ENCODE assay signal across 14 cellular contexts in the genomic region with DNA sequence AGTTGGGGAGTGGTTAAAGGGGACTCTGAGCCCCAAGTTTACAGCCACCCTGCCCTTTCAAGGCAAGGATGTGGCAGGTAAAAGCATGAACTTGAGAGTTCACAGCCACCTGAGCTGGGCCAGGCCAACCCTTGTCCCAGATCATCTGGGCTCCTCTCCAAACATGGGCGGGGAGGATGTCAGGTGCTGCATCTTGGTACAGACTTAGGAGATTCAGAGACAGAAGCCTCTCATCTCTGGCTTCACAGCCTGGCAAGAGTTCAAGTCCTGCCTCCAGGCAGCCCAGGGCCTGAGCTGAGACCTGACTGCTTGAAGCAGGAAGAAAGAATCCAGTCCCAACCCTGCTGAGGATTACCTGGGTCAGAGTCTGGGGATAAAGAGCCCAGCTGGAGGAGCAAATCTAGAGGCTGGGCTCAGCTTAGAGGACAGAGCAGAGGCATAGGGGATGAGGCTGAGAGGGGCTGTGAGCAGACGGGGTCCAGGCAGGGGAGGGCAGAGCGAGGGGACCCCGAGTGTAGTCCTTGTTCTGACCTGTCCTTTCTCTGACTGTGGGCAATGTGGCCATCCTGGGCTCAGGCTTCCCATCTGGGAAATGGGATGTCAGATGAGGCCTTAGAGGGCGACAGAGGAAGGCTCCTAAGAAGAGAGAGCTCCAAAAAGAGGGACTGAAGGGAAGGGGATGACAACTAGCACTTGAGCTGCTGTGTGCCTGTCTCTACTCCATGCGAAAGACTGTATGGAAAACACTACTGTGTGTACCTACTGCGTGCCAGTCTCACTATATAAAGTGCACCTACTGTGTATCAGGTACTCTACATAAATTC. TPM values are rescaled to one million over a fixed set of nuclear protein-coding genes. Genes with fewer than 3 reads are reported as not detected.
A peak's percentile ranks its signal among the peaks of the same experiment; 100 is the strongest.
DNase-seq lines count a peak whose midpoint lies in the region; ATAC-seq and TF ChIP-seq lines count a peak whose summit lies in the region.
"Had no signal": no experiment of that assay in that cellular context is flagged by ENCODE, and none has a peak within 500 bp of the region (broad histone marks: within the 10 kb centered on the region; RNA-seq: fewer than 3 reads in every experiment).

No MANE protein-coding gene starts in this region.

- H3K4me2 ChIP-seq in PC-3 (ENCODE audit: low read length), result no peak overlapping the region

- H3K27me3 Mint-ChIP-seq in CD8-positive, alpha-beta T cell (ENCODE audit: low read depth), result peaks cover 8% of the 10 kb centered on the region
- peaks cover 7% of the 10 kb centered on the region for H3K27me3 Mint-ChIP-seq in glutamatergic neuron (ENCODE audit: unreplicated experiment)

- in situ Hi-C loops in gastrocnemius medialis (cut with MboI; ENCODE audit: low sequenced_read_pairs in 4 of 4), result no loop called here

- H3K36me3 Mint-ChIP-seq in CD8-positive, alpha-beta T cell, result no peaks in the 10 kb centered on the region
- no peaks in the 10 kb centered on the region for H3K36me3 Mint-ChIP-seq in glutamatergic neuron (ENCODE audit: unreplicated experiment)

- CTCF ChIA-PET in PC-3 (lab: Charles Lee), result no interaction called here
- CTCF ChIA-PET in CD8-positive, alpha-beta T cell (lab: Charles Lee), result interaction anchor here (0.8 kb wide), 1 partner anchor 151 kb away, joined by 3 read pairs; no protein-coding TSS in a partner anchor

- DNase-seq in PC-3, result peak; percentile 42
- DNase-seq in coronary artery (ENCODE audit: low spot score), result no peak
- DNase-seq in mucosa of gallbladder (ENCODE audit: low spot score), result peak; percentile 80
- peak in 1 of 2 donors; percentile 16 for DNase-seq in tibial nerve (ENCODE audit: low spot score in 2 of 2)
- DNase-seq in CD8-positive, alpha-beta T cell, result no peak
- no peak for DNase-seq in gastrocnemius medialis
- DNase-seq in glutamatergic neuron, result no peak
- DNase-seq: activated CD4-positive, CD25-positive, alpha-beta regulatory T cell; MV-4-11; NCI-H2227 treated with DMSO at 0.1 percent for 48 hours; SHP77 treated with DMSO at 0.1 percent for 48 hours had no signal

- no peak overlapping the region for H3K27ac Mint-ChIP-seq in CD8-positive, alpha-beta T cell
- no peak overlapping the region for H3K27ac Mint-ChIP-seq in glutamatergic neuron (ENCODE audit: unreplicated experiment)
- H3K27ac Mint-ChIP-seq: activated T-helper 2 cell treated with anti-CD3 and anti-CD28 coated beads, Interferon-gamma antibody, Interleukin-2, Interleukin-4, amounts not matched to agents 10 μg/mL and 5 μg/mL and 100 μg/mL, durations not matched to agents 14 hours and 24 hours and 36 hours had no signal

- H2AFZ ChIP-seq in PC-3 (ENCODE audit: low read length), result no peak overlapping the region

- H3K9me2 ChIP-seq in PC-3 (replicated peaks; ENCODE audit: low read length), result no peaks in the 10 kb centered on the region

- intact Hi-C loops in PC-3 (cut with micrococcal nuclease) (no loop called here), gastrocnemius medialis (cut with DNase I; ENCODE audit: low total_unique reads) (no loop called here)
- intact Hi-C loops in CD8-positive, alpha-beta T cell (cut with DNase I, micrococcal nuclease), result no loop called here

- TF ChIP-seq POLR2A in tibial nerve (IDR thresholded peaks at IDR 0.05) (no peak), gastrocnemius medialis (IDR thresholded peaks at IDR 0.05) (no peak)

- H3K4me3 ChIP-seq in PC-3 (ENCODE audit: low read length), result no peak overlapping the region
- H3K4me3 ChIP-seq in coronary artery, result no peak overlapping the region
- no peak overlapping the region for H3K4me3 ChIP-seq in tibial nerve
- H3K4me3 ChIP-seq in CD8-positive, alpha-beta T cell (ENCODE audit: low read depth, low read length), result no peak overlapping the region
- no peak overlapping the region for H3K4me3 ChIP-seq in gastrocnemius medialis

- peaks cover 6% of the 10 kb centered on the region for H3K4me1 Mint-ChIP-seq in CD8-positive, alpha-beta T cell (ENCODE audit: low read depth)
- H3K4me1 Mint-ChIP-seq in glutamatergic neuron (ENCODE audit: low read depth, unreplicated experiment), result no peaks in the 10 kb centered on the region

- H3K27ac ChIP-seq in PC-3 (ENCODE audit: low read length) (no peak overlapping the region), coronary artery (peak overlapping the region; percentile 34 to 87), tibial nerve (peak overlapping the region; percentile 58 to 90 (median 78)), gastrocnemius medialis (peak overlapping the region in 1 of 4 donors; percentile 24)
- H3K27ac ChIP-seq in CD8-positive, alpha-beta T cell (ENCODE audit: low read depth, low read length), result no peak overlapping the region
- H3K27ac ChIP-seq: HL-60 had no signal

- H3K27me3 ChIP-seq in PC-3 (ENCODE audit: low read length) (no peaks in the 10 kb centered on the region), tibial nerve (no peaks in the 10 kb centered on the region), gastrocnemius medialis (no peaks in the 10 kb centered on the region)
- no peaks in the 10 kb centered on the region for H3K27me3 ChIP-seq in CD8-positive, alpha-beta T cell (ENCODE audit: insufficient read depth, low read length)

- WGBS in tibial nerve, 2 donors, result 83 to 85% methylated on average over 7 of the region's 7 CpGs

- BruUV-seq in PC-3 (replicated peaks; lab: Mats Ljungman, UMichigan), result no TSS peak

- no peak overlapping the region for H3K4me3 Mint-ChIP-seq in CD8-positive, alpha-beta T cell
- no peak overlapping the region for H3K4me3 Mint-ChIP-seq in glutamatergic neuron (ENCODE audit: unreplicated experiment)

- H3K79me2 ChIP-seq in PC-3 (ENCODE audit: low read length), result no peaks in the 10 kb centered on the region

- peak; percentile 27; the same call in 1 of the 2 replicates for ATAC-seq in PC-3
- no peak for ATAC-seq in CD8-positive, alpha-beta T cell
- ATAC-seq in gastrocnemius medialis, result no peak

- TF ChIP-seq EP300 in tibial nerve (IDR thresholded peaks at IDR 0.05), result no peak

- H3K9me3 Mint-ChIP-seq in CD8-positive, alpha-beta T cell, result no peaks in the 10 kb centered on the region
- peaks cover 8% of the 10 kb centered on the region for H3K9me3 Mint-ChIP-seq in glutamatergic neuron (ENCODE audit: unreplicated experiment)
- H3K9me3 Mint-ChIP-seq: activated T-helper 2 cell treated with anti-CD3 and anti-CD28 coated beads, Interferon-gamma antibody, Interleukin-2, Interleukin-4, amounts not matched to agents 10 μg/mL and 5 μg/mL and 100 μg/mL, durations not matched to agents 14 hours and 24 hours and 36 hours had no signal

- TF ChIP-seq CTCF in PC-3 (conservative IDR thresholded peaks at IDR 0.05; ENCODE audit: low read depth, low read length), result no peak
- no peak for TF ChIP-seq CTCF in coronary artery (IDR thresholded peaks at IDR 0.05)
- no peak for TF ChIP-seq CTCF in tibial nerve (IDR thresholded peaks at IDR 0.05)
- TF ChIP-seq CTCF in CD8-positive, alpha-beta T cell (IDR thresholded peaks at IDR 0.05), result no peak
- no peak for TF ChIP-seq CTCF in gastrocnemius medialis (IDR thresholded peaks at IDR 0.05 in 4 of 5, conservative IDR thresholded peaks at IDR 0.05 in 1 of 5)
- TF ChIP-seq CTCF in glutamatergic neuron (IDR thresholded peaks at IDR 0.05; ENCODE audit: partially characterized antibody, unreplicated experiment), result no peak

- H3K36me3 ChIP-seq in PC-3 (ENCODE audit: low read depth, low read length) (no peaks in the 10 kb centered on the region), tibial nerve (no peaks in the 10 kb centered on the region), gastrocnemius medialis (no peaks in the 10 kb centered on the region)
- H3K36me3 ChIP-seq in CD8-positive, alpha-beta T cell (ENCODE audit: insufficient read depth, low read length), result no peaks in the 10 kb centered on the region

- H4K20me1 ChIP-seq in PC-3 (ENCODE audit: low read length), result no peaks in the 10 kb centered on the region

- POLR2A ChIA-PET in PC-3 (lab: Charles Lee; ENCODE audit: unreplicated experiment), result no interaction called here
- POLR2A ChIA-PET in CD8-positive, alpha-beta T cell (lab: Charles Lee), result interaction anchor here (1.1 kb wide), 1 partner anchor 63 kb away, joined by 5 read pairs; no protein-coding TSS in a partner anchor

- no peak overlapping the region for H3K9ac ChIP-seq in PC-3 (ENCODE audit: low read length)

- H3K4me1 ChIP-seq in PC-3 (ENCODE audit: insufficient read depth, low read length) (peaks cover 3% of the 10 kb centered on the region; the same call in 1 of the 2 replicates), tibial nerve (peaks cover 0 to 33% (median 8%) of the 10 kb centered on the region in 4 donors), gastrocnemius medialis (peaks cover 0 to 9% of the 10 kb centered on the region in 2 donors)
- H3K4me1 ChIP-seq in CD8-positive, alpha-beta T cell (ENCODE audit: insufficient read depth, low read length), result no peaks in the 10 kb centered on the region

- no peaks in the 10 kb centered on the region for H3F3A ChIP-seq in PC-3 (ENCODE audit: low read length, unreplicated experiment)

- no peaks in the 10 kb centered on the region for H3K9me3 ChIP-seq in PC-3 (ENCODE audit: low read length)
- H3K9me3 ChIP-seq in tibial nerve, result no peaks in the 10 kb centered on the region
- H3K9me3 ChIP-seq in CD8-positive, alpha-beta T cell (ENCODE audit: low read length), result no peaks in the 10 kb centered on the region
- H3K9me3 ChIP-seq in gastrocnemius medialis, result no peaks in the 10 kb centered on the region

RNA-seq across cellular contexts. Expression of a gene that starts 6.7 kb away (rescaled TPM):
- total RNA-seq in PC-3 (2014; rRNA removed) (not detected in 2 replicates), mucosa of gallbladder (not detected), tibial nerve (not detected), gastrocnemius medialis (not detected), glutamatergic neuron (ENCODE audit: unreplicated experiment) (not detected)
- not detected for total RNA-seq in CD8-positive, alpha-beta T cell
- total RNA-seq: activated T-helper 2 cell treated with anti-CD3 and anti-CD28 coated beads, Interferon-gamma antibody, Interleukin-2, Interleukin-4, amounts not matched to agents 10 μg/mL and 5 μg/mL and 100 μg/mL, durations not matched to agents 14 hours and 24 hours and 36 hours; kidney epithelial cell had no signal

RNA-seq across cellular contexts. Expression of a gene that starts 34.7 kb away (rescaled TPM):
- total RNA-seq in PC-3 (2014; rRNA removed) (not detected in 2 replicates), mucosa of gallbladder (not detected), tibial nerve (not detected), gastrocnemius medialis (not detected), glutamatergic neuron (ENCODE audit: unreplicated experiment) (not detected)
- total RNA-seq in CD8-positive, alpha-beta T cell, result not detected
- total RNA-seq: activated T-helper 2 cell treated with anti-CD3 and anti-CD28 coated beads, Interferon-gamma antibody, Interleukin-2, Interleukin-4, amounts not matched to agents 10 μg/mL and 5 μg/mL and 100 μg/mL, durations not matched to agents 14 hours and 24 hours and 36 hours; kidney epithelial cell had no signal

RNA-seq across cellular contexts. Expression of a gene that starts 43.0 kb away (rescaled TPM):
- total RNA-seq in PC-3 (2014; rRNA removed) (not detected in 2 replicates), mucosa of gallbladder (not detected), tibial nerve (not detected), gastrocnemius medialis (not detected), glutamatergic neuron (ENCODE audit: unreplicated experiment) (not detected)
- not detected for total RNA-seq in CD8-positive, alpha-beta T cell
- total RNA-seq: activated T-helper 2 cell treated with anti-CD3 and anti-CD28 coated beads, Interferon-gamma antibody, Interleukin-2, Interleukin-4, amounts not matched to agents 10 μg/mL and 5 μg/mL and 100 μg/mL, durations not matched to agents 14 hours and 24 hours and 36 hours; kidney epithelial cell had no signal

RNA-seq across cellular contexts. Expression of a gene that starts 53.0 kb away (rescaled TPM):
- not detected in 2 replicates for total RNA-seq in PC-3 (2014; rRNA removed)
- not detected for total RNA-seq in mucosa of gallbladder
- total RNA-seq in tibial nerve, result not detected
- total RNA-seq in CD8-positive, alpha-beta T cell, result not detected
- not detected for total RNA-seq in gastrocnemius medialis
- total RNA-seq in glutamatergic neuron (ENCODE audit: unreplicated experiment), result not detected
- total RNA-seq: activated T-helper 2 cell treated with anti-CD3 and anti-CD28 coated beads, Interferon-gamma antibody, Interleukin-2, Interleukin-4, amounts not matched to agents 10 μg/mL and 5 μg/mL and 100 μg/mL, durations not matched to agents 14 hours and 24 hours and 36 hours; kidney epithelial cell had no signal

Comparison
In these comparisons a context has a peak if more than half of its experiments do, and no peak if none do; other contexts are left out.
1. DNase-seq: peak in PC-3 (single experiment) and mucosa of gallbladder (single experiment); none in coronary artery (single experiment), CD8-positive, alpha-beta T cell (0 of 7), gastrocnemius medialis (0 of 2) and glutamatergic neuron (single experiment).
2. H3K27ac ChIP-seq: peak in coronary artery (2 of 2) and tibial nerve (4 of 4); none in PC-3 (single experiment) and CD8-positive, alpha-beta T cell (single experiment).